1 cellular context compared by ENCODE assay signal in genomic region chr14:76154539-76155126, GRCh38.
TF ChIP-seq lines count a peak whose summit lies in the region.

No MANE protein-coding gene starts in this region.

TF ChIP-seq in HepG2, 621 proteins besides CTCF, POLR2A, EP300 and RAD21 (continued from another document):
- no peak for TF ChIP-seq YY1 (IDR thresholded peaks at IDR 0.05; ENCODE audit: insufficient read depth, insufficient replicate concordance, low read depth, low read length)
- TF ChIP-seq, protein P1, sequence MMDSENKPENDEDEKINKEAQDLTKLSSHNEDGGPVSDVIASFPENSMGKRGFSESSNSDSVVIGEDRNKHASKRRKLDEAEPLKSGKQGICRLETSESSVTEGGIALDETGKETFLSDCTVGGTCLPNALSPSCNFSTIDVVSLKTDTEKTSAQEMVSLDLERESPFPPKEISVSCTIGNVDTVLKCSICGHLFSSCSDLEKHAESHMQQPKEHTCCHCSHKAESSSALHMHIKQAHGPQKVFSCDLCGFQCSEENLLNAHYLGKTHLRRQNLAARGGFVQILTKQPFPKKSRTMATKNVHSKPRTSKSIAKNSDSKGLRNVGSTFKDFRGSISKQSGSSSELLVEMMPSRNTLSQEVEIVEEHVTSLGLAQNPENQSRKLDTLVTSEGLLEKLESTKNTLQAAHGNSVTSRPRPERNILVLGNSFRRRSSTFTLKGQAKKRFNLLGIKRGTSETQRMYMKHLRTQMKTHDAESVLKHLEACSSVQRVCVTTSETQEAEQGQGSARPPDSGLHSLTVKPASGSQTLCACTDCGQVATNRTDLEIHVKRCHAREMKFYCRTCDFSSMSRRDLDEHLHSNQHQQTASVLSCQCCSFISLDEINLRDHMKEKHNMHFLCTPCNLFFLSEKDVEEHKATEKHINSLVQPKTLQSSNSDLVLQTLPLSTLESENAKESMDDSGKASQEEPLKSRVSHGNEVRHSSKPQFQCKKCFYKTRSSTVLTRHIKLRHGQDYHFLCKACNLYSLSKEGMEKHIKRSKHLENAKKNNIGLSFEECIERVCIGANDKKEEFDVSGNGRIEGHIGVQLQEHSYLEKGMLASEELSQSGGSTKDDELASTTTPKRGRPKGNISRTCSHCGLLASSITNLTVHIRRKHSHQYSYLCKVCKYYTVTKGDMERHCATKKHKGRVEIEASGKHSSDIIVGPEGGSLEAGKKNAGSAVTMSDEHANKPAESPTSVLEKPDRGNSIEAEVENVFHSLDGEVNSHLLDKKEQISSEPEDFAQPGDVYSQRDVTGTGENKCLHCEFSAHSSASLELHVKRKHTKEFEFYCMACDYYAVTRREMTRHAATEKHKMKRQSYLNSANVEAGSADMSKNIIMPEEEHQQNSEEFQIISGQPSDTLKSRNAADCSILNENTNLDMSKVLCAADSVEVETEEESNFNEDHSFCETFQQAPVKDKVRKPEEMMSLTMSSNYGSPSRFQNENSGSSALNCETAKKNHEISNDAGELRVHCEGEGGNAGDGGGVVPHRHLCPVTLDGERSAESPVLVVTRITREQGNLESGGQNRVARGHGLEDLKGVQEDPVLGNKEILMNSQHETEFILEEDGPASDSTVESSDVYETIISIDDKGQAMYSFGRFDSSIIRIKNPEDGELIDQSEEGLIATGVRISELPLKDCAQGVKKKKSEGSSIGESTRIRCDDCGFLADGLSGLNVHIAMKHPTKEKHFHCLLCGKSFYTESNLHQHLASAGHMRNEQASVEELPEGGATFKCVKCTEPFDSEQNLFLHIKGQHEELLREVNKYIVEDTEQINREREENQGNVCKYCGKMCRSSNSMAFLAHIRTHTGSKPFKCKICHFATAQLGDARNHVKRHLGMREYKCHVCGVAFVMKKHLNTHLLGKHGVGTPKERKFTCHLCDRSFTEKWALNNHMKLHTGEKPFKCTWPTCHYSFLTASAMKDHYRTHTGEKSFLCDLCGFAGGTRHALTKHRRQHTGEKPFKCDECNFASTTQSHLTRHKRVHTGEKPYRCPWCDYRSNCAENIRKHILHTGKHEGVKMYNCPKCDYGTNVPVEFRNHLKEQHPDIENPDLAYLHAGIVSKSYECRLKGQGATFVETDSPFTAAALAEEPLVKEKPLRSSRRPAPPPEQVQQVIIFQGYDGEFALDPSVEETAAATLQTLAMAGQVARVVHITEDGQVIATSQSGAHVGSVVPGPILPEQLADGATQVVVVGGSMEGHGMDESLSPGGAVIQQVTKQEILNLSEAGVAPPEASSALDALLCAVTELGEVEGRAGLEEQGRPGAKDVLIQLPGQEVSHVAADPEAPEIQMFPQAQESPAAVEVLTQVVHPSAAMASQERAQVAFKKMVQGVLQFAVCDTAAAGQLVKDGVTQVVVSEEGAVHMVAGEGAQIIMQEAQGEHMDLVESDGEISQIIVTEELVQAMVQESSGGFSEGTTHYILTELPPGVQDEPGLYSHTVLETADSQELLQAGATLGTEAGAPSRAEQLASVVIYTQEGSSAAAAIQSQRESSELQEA (CRISPR knock-in tag; IDR thresholded peaks at IDR 0.05; ENCODE audit: not compliant biosample characterization) = no peak
- TF ChIP-seq LCORL (IDR thresholded peaks at IDR 0.05) = no peak
- no peak for TF ChIP-seq LCORL (CRISPR knock-in tag; IDR thresholded peaks at IDR 0.05)
- no peak for TF ChIP-seq ATM (IDR thresholded peaks at IDR 0.05; ENCODE audit: borderline replicate concordance)
- TF ChIP-seq HNRNPH1 (optimal IDR thresholded peaks at IDR 0.05; ENCODE audit: low read depth, low read length) = no peak
- no peak for TF ChIP-seq REXO4 (CRISPR knock-in tag; IDR thresholded peaks at IDR 0.05; ENCODE audit: borderline replicate concordance)
- no peak for TF ChIP-seq IKZF4 (CRISPR knock-in tag; IDR thresholded peaks at IDR 0.05; ENCODE audit: borderline replicate concordance, low read depth, not compliant biosample characterization)
- TF ChIP-seq ZNF879 (CRISPR knock-in tag; IDR thresholded peaks at IDR 0.05) = no peak
- TF ChIP-seq, protein P2, sequence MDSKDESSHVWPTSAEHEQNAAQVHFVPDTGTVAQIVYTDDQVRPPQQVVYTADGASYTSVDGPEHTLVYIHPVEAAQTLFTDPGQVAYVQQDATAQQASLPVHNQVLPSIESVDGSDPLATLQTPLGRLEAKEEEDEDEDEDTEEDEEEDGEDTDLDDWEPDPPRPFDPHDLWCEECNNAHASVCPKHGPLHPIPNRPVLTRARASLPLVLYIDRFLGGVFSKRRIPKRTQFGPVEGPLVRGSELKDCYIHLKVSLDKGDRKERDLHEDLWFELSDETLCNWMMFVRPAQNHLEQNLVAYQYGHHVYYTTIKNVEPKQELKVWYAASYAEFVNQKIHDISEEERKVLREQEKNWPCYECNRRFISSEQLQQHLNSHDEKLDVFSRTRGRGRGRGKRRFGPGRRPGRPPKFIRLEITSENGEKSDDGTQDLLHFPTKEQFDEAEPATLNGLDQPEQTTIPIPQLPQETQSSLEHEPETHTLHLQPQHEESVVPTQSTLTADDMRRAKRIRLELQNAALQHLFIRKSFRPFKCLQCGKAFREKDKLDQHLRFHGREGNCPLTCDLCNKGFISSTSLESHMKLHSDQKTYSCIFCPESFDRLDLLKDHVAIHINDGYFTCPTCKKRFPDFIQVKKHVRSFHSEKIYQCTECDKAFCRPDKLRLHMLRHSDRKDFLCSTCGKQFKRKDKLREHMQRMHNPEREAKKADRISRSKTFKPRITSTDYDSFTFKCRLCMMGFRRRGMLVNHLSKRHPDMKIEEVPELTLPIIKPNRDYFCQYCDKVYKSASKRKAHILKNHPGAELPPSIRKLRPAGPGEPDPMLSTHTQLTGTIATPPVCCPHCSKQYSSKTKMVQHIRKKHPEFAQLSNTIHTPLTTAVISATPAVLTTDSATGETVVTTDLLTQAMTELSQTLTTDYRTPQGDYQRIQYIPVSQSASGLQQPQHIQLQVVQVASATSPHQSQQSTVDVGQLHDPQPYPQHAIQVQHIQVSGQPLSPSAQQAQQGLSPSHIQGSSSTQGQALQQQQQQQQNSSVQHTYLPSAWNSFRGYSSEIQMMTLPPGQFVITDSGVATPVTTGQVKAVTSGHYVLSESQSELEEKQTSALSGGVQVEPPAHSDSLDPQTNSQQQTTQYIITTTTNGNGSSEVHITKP (CRISPR knock-in tag; IDR thresholded peaks at IDR 0.05; ENCODE audit: low read depth) = no peak
- TF ChIP-seq CREBL2 (CRISPR knock-in tag; IDR thresholded peaks at IDR 0.05; ENCODE audit: borderline replicate concordance) = no peak
- TF ChIP-seq ZNF460 (CRISPR knock-in tag; IDR thresholded peaks at IDR 0.05; ENCODE audit: borderline replicate concordance) = no peak
- no peak for TF ChIP-seq TBX3 (IDR thresholded peaks at IDR 0.05; ENCODE audit: borderline replicate concordance)
- TF ChIP-seq MEIS1 (CRISPR knock-in tag; IDR thresholded peaks at IDR 0.05; ENCODE audit: borderline replicate concordance) = no peak
- no peak for TF ChIP-seq SP140L (CRISPR knock-in tag; IDR thresholded peaks at IDR 0.05; ENCODE audit: borderline replicate concordance)
- TF ChIP-seq, protein P3, sequence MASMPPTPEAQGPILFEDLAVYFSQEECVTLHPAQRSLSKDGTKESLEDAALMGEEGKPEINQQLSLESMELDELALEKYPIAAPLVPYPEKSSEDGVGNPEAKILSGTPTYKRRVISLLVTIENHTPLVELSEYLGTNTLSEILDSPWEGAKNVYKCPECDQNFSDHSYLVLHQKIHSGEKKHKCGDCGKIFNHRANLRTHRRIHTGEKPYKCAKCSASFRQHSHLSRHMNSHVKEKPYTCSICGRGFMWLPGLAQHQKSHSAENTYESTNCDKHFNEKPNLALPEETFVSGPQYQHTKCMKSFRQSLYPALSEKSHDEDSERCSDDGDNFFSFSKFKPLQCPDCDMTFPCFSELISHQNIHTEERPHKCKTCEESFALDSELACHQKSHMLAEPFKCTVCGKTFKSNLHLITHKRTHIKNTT (CRISPR knock-in tag; IDR thresholded peaks at IDR 0.05) = no peak
- TF ChIP-seq SRSF1 (optimal IDR thresholded peaks at IDR 0.05; ENCODE audit: low read depth, low read length) = no peak
